13 cellular contexts compared by ENCODE assay signal in genomic region chr22:35401863-35402262, GRCh38. TPM values are rescaled to one million over a fixed set of nuclear protein-coding genes. Genes with fewer than 3 reads are reported as not detected.
DNase-seq lines count a peak whose midpoint lies in the region; ATAC-seq, FAIRE-seq and TF ChIP-seq lines count a peak whose summit lies in the region.
"Had no signal": no experiment of that assay in that cellular context is flagged by ENCODE, and none has a peak within 500 bp of the region (broad histone marks: within the 10 kb centered on the region; RNA-seq: fewer than 3 reads in every experiment).

No MANE protein-coding gene starts in this region.

- CTCF ChIA-PET in activated CD4-positive, alpha-beta T cell treated with anti-CD3 and anti-CD28 coated beads, Interleukin-2, amount 10 ng/mL, durations not matched to agents 7 days and 5 days (lab: Charles Lee), result interaction anchor here (0.8 kb wide), 1 partner anchor 19 kb away, joined by 3 read pairs; no protein-coding TSS in a partner anchor

- ATAC-seq in activated CD4-positive, CD25-positive, alpha-beta regulatory T cell treated with anti-CD3 and anti-CD28 coated beads, Interleukin-2, amount 50 U/mL, for 24 hours, result no peak
- ATAC-seq: right cardiac atrium had no signal

- peaks cover 6% of the 10 kb centered on the region for H3K79me2 ChIP-seq in astrocyte (ENCODE audit: insufficient read depth, low read length)

- POLR2A ChIA-PET in activated CD4-positive, alpha-beta T cell treated with anti-CD3 and anti-CD28 coated beads, Interleukin-2, amount 10 ng/mL, durations not matched to agents 7 days and 5 days (lab: Charles Lee), result interaction anchor here (0.6 kb wide), 1 partner anchor 121 kb away, joined by 3 read pairs; no protein-coding TSS in a partner anchor

- no peaks in the 10 kb centered on the region for H3K9me3 ChIP-seq in astrocyte (ENCODE audit: insufficient read depth, low read depth, low read length)
- H3K9me3 ChIP-seq: thyroid gland had no signal

- no peak overlapping the region for H3K9ac ChIP-seq in astrocyte (ENCODE audit: low read length)

- H3K4me1 Mint-ChIP-seq in activated CD4-positive, alpha-beta T cell treated with anti-CD3 and anti-CD28 coated beads, Interleukin-2, amount 10 ng/mL, durations not matched to agents 7 days and 5 days, result peaks cover 56% of the 10 kb centered on the region
- H3K4me1 Mint-ChIP-seq in astrocyte (ENCODE audit: low read depth, unreplicated experiment), result peaks cover 4% of the 10 kb centered on the region
- H3K4me1 Mint-ChIP-seq in progenitor cell of endocrine pancreas (ENCODE audit: low read depth), result peaks cover 23% of the 10 kb centered on the region

- DNase-seq in activated CD4-positive, alpha-beta T cell treated with anti-CD3 and anti-CD28 coated beads, Interleukin-2, amount 10 ng/mL, durations not matched to agents 7 days and 5 days, result no peak
- DNase-seq in activated CD4-positive, alpha-beta T cell treated with anti-CD3 and anti-CD28 coated beads, Interleukin-2, amount 50 U/mL, for 48 hours, result no peak
- DNase-seq in NB4 (ENCODE audit: low read depth), result no peak
- DNase-seq in astrocyte (ENCODE audit: low read depth), result no peak
- no peak for DNase-seq in progenitor cell of endocrine pancreas (ENCODE audit: low spot score, unreplicated experiment)
- DNase-seq in SIG-M5 (lab: John Stamatoyannopoulos, UW), result no peak
- DNase-seq in effector CD4-positive, alpha-beta T cell, result no peak
- DNase-seq: activated effector memory CD4-positive, alpha-beta T cell treated with Interleukin-2 at 50 U/mL for 16 hours; cerebellar nuclear complex; NCI-H345; right cardiac atrium; thyroid gland had no signal

- H2AFZ ChIP-seq in astrocyte (ENCODE audit: low read depth, low read length), result no peak overlapping the region

- H3K4me2 ChIP-seq in astrocyte (ENCODE audit: low read length), result peak overlapping the region; percentile 98

- H3K27ac Mint-ChIP-seq in activated CD4-positive, alpha-beta T cell treated with anti-CD3 and anti-CD28 coated beads, Interleukin-2, amount 10 ng/mL, durations not matched to agents 7 days and 5 days, result peak overlapping the region; percentile 87
- H3K27ac Mint-ChIP-seq in astrocyte (ENCODE audit: unreplicated experiment), result no peak overlapping the region
- H3K27ac Mint-ChIP-seq in progenitor cell of endocrine pancreas, result peak overlapping the region; percentile 89

- H3K4me3 ChIP-seq in NB4 (ENCODE audit: low read depth, low read length), result peak overlapping the region; percentile 82
- no peak overlapping the region for H3K4me3 ChIP-seq in astrocyte (ENCODE audit: insufficient read depth, low read depth, low read length)
- H3K4me3 ChIP-seq: thyroid gland had no signal

- peaks cover 2% of the 10 kb centered on the region for H3K9me3 Mint-ChIP-seq in activated CD4-positive, alpha-beta T cell treated with anti-CD3 and anti-CD28 coated beads, Interleukin-2, amount 10 ng/mL, durations not matched to agents 7 days and 5 days
- no peaks in the 10 kb centered on the region for H3K9me3 Mint-ChIP-seq in astrocyte (ENCODE audit: unreplicated experiment)
- H3K9me3 Mint-ChIP-seq in progenitor cell of endocrine pancreas (ENCODE audit: low read depth), result no peaks in the 10 kb centered on the region

- peaks cover 2% of the 10 kb centered on the region for H3K36me3 ChIP-seq in astrocyte (ENCODE audit: insufficient read depth, low read length)

- no peak for FAIRE-seq in astrocyte (lab: Jason Lieb, UNC)

- no peak for TF ChIP-seq CTCF in NB4 (IDR thresholded peaks at IDR 0.05; ENCODE audit: low read depth, low read length)
- TF ChIP-seq CTCF in astrocyte (IDR thresholded peaks at IDR 0.05; ENCODE audit: insufficient read depth, low read depth, low read length), result no peak
- no peak for TF ChIP-seq CTCF in progenitor cell of endocrine pancreas (IDR thresholded peaks at IDR 0.05; ENCODE audit: unreplicated experiment)

- H3K27ac ChIP-seq in astrocyte (ENCODE audit: low read depth, low read length), result no peak overlapping the region
- H3K27ac ChIP-seq: thyroid gland had no signal

- no peak for TF ChIP-seq POLR2A in NB4 (IDR thresholded peaks at IDR 0.05; ENCODE audit: extremely low read depth, insufficient read length)

- peaks cover 42% of the 10 kb centered on the region for H3K36me3 Mint-ChIP-seq in activated CD4-positive, alpha-beta T cell treated with anti-CD3 and anti-CD28 coated beads, Interleukin-2, amount 10 ng/mL, durations not matched to agents 7 days and 5 days (ENCODE audit: low read depth)
- no peaks in the 10 kb centered on the region for H3K36me3 Mint-ChIP-seq in astrocyte (ENCODE audit: low read depth, unreplicated experiment)
- H3K36me3 Mint-ChIP-seq in progenitor cell of endocrine pancreas (ENCODE audit: insufficient read depth), result peaks cover 11% of the 10 kb centered on the region

- no peaks in the 10 kb centered on the region for H3K27me3 Mint-ChIP-seq in activated CD4-positive, alpha-beta T cell treated with anti-CD3 and anti-CD28 coated beads, Interleukin-2, amount 10 ng/mL, durations not matched to agents 7 days and 5 days
- H3K27me3 Mint-ChIP-seq in astrocyte (ENCODE audit: low read depth, unreplicated experiment) (no peaks in the 10 kb centered on the region), progenitor cell of endocrine pancreas (no peaks in the 10 kb centered on the region)

- no peaks in the 10 kb centered on the region for H3K27me3 ChIP-seq in astrocyte (ENCODE audit: insufficient read depth, low read length)
- H3K27me3 ChIP-seq: thyroid gland had no signal

- H3K4me1 ChIP-seq in astrocyte (ENCODE audit: insufficient read depth, low read length), result peaks cover 11% of the 10 kb centered on the region

- peak overlapping the region; percentile 97 for H3K4me3 Mint-ChIP-seq in activated CD4-positive, alpha-beta T cell treated with anti-CD3 and anti-CD28 coated beads, Interleukin-2, amount 10 ng/mL, durations not matched to agents 7 days and 5 days
- H3K4me3 Mint-ChIP-seq in astrocyte (ENCODE audit: unreplicated experiment) (no peak overlapping the region), progenitor cell of endocrine pancreas (ENCODE audit: low read depth) (peak overlapping the region; percentile 80)

- H4K20me1 ChIP-seq in astrocyte (ENCODE audit: insufficient read depth, low read length), result no peaks in the 10 kb centered on the region

RNA-seq across cellular contexts. Expression of gene MCM5, which starts 1.9 kb away (rescaled TPM):
- 100 to 1,000 TPM; 208 to 233 TPM for total RNA-seq in activated CD4-positive, alpha-beta T cell treated with anti-CD3 and anti-CD28 coated beads, Interleukin-2, amount 10 ng/mL, durations not matched to agents 7 days and 5 days
- total RNA-seq in astrocyte, result 12.6 and 12.8 TPM in 2 replicates
- 84.8 and 92.8 TPM in 2 replicates for total RNA-seq in progenitor cell of endocrine pancreas

RNA-seq across cellular contexts. Expression of gene HMOX1, which starts 21.0 kb away (rescaled TPM):
- under 1 TPM; 0.31 to 0.32 TPM for total RNA-seq in activated CD4-positive, alpha-beta T cell treated with anti-CD3 and anti-CD28 coated beads, Interleukin-2, amount 10 ng/mL, durations not matched to agents 7 days and 5 days
- 14.0 and 17.0 TPM in 2 replicates for total RNA-seq in astrocyte
- total RNA-seq in progenitor cell of endocrine pancreas, result 4.3 and 6.4 TPM in 2 replicates
